In genomic region chr7:151857412-151857811, GRCh38 we compare ENCODE assay signal across 14 cellular contexts. TPM values are rescaled to one million over a fixed set of nuclear protein-coding genes. Genes with fewer than 3 reads are reported as not detected.
DNase-seq lines count a peak whose midpoint lies in the region; ATAC-seq, FAIRE-seq and TF ChIP-seq lines count a peak whose summit lies in the region.
"Had no signal": no experiment of that assay in that cellular context is flagged by ENCODE, and none has a peak within 500 bp of the region (broad histone marks: within the 10 kb centered on the region; RNA-seq: fewer than 3 reads in every experiment).

No MANE protein-coding gene starts in this region.

- H3K36me3 ChIP-seq in right atrium auricular region (no peaks in the 10 kb centered on the region), K562 (ENCODE audit: control insufficient read depth, insufficient read depth, low read length) (no peaks in the 10 kb centered on the region)
- H3K36me3 ChIP-seq: HAP-1 had no signal

- no peaks in the 10 kb centered on the region for H3K9me1 ChIP-seq in K562 (ENCODE audit: control insufficient read depth, insufficient read depth, low read length)

- TF ChIP-seq RAD21 in K562 (CRISPR knock-in tag; conservative IDR thresholded peaks at IDR 0.05 in 1 of 2, IDR thresholded peaks at IDR 0.05 in 1 of 2): no peak

- no peak overlapping the region for H3K4me2 ChIP-seq in K562 (ENCODE audit: insufficient read depth, low read length)
- H3K4me2 ChIP-seq: SK-N-SH had no signal

- no peak for TF ChIP-seq POLR2A in K562 (conservative IDR thresholded peaks at IDR 0.05)

- H3K4me1 ChIP-seq in right atrium auricular region (peaks cover 0 to 16% of the 10 kb centered on the region in 2 donors), K562 (replicated peaks in 1 of 2; ENCODE audit: control insufficient read depth in 2 of 2, insufficient read depth in 2 of 2, low read length in 2 of 2) (peaks cover 0 to 8% of the 10 kb centered on the region in 2 experiments; a peak in 1 of 5 replicates)
- H3K4me1 ChIP-seq: HAP-1 had no signal

- peaks cover 12% of the 10 kb centered on the region for H4K20me1 ChIP-seq in K562 (replicated peaks; ENCODE audit: control insufficient read depth, insufficient read depth, low read length)

- H3K27me3 ChIP-seq in right atrium auricular region (no peaks in the 10 kb centered on the region), K562 (ENCODE audit: control insufficient read depth in 2 of 2, insufficient read depth in 2 of 2, low read length in 2 of 2) (peaks cover 66 to 97% of the 10 kb centered on the region in 2 experiments)

- intact Hi-C loops in left ventricle myocardium superior (cut with micrococcal nuclease): no loop called here
- intact Hi-C loops in K562 (cut with micrococcal nuclease): no loop called here

- under 1% methylated on average over 12 of the region's 12 CpGs for WGBS in K562 (ENCODE audit: insufficient coverage, low coverage, missing lambda C conversion rate)

- H3K27ac ChIP-seq in right atrium auricular region: no peak overlapping the region
- no peak overlapping the region for H3K27ac ChIP-seq in K562 (ENCODE audit: extremely low read depth, low read depth, low read length)

- CTCF ChIA-PET in K562 (lab: Yijun Ruan, JAX; ENCODE audit: low intra/inter-chr PET ratio): no interaction called here

- no peaks in the 10 kb centered on the region for H3K79me2 ChIP-seq in K562 (ENCODE audit: control insufficient read depth, insufficient read depth, low read length)

- TF ChIP-seq EP300 in K562 (IDR thresholded peaks at IDR 0.05; ENCODE audit: low read length): no peak

- no TSS peak for BruUV-seq in K562 (replicated peaks; lab: Mats Ljungman, UMichigan)

- H3K4me3 ChIP-seq in right atrium auricular region: no peak overlapping the region
- no peak overlapping the region for H3K4me3 ChIP-seq in K562
- H3K4me3 ChIP-seq: HAP-1 had no signal

- H3K9ac ChIP-seq in K562 (ENCODE audit: insufficient read depth in 1 of 2, low read depth in 2 of 2, low read length in 2 of 2): no peak overlapping the region
- H3K9ac ChIP-seq: SK-N-SH had no signal

- peak; percentile 19 for DNase-seq in left ventricle myocardium superior
- no peak for DNase-seq in right atrium auricular region (ENCODE audit: low spot score)
- no peak for DNase-seq in K562 (ENCODE audit: extremely low read depth in 1 of 4, low spot score in 3 of 4)
- peak; percentile 62 for DNase-seq in middle frontal gyrus (ENCODE audit: extremely low spot score, low spot score)
- no peak for DNase-seq in activated T-cell treated with anti-CD3 and anti-CD28 coated beads for 4 hours
- DNase-seq in RPMI8226: no peak
- DNase-seq: COR-L47, NCI-H1417, NCI-H2029 treated with DMSO at 0.1 percent for 48 hours, NCI-H510A treated with DMSO at 0.1 percent for 48 hours, SK-N-SH had no signal

- no peaks in the 10 kb centered on the region for H3K9me3 ChIP-seq in right atrium auricular region
- H3K9me3 ChIP-seq in K562 (replicated peaks; ENCODE audit: control insufficient read depth, insufficient read depth, low read depth, low read length): no peaks in the 10 kb centered on the region
- H3K9me3 ChIP-seq: HAP-1, SK-N-SH had no signal

- ATAC-seq in left ventricle myocardium superior (no peak), K562 (no peak), GM19452 (IDR thresholded peaks at IDR 0.05; ENCODE audit: unreplicated experiment) (no peak), GM18870 (IDR thresholded peaks at IDR 0.05; ENCODE audit: unreplicated experiment) (no peak)

- in situ Hi-C loops in K562 (cut with MboI): no loop called here

- TF ChIP-seq CTCF in right atrium auricular region (IDR thresholded peaks at IDR 0.05) (no peak), K562 (IDR thresholded peaks at IDR 0.05 in 2 of 3, conservative IDR thresholded peaks at IDR 0.05 in 1 of 3; ENCODE audit: insufficient read depth in 2 of 3, low read depth in 1 of 3, low read length in 3 of 3) (no peak)

- no peak overlapping the region for H2AFZ ChIP-seq in K562 (ENCODE audit: low read depth, low read length)

- FAIRE-seq in K562 (lab: Jason Lieb, UNC): no peak

- POLR2A ChIA-PET in K562 (lab: Yijun Ruan, JAX): interaction anchor here (0.5 kb wide), 1 partner anchor 43 kb away, joined by 3 read pairs; no protein-coding TSS in a partner anchor

TF ChIP-seq in K562, 482 proteins besides CTCF, POLR2A, EP300 and RAD21:
- TF ChIP-seq EGR1 (conservative IDR thresholded peaks at IDR 0.05) (peak; percentile 61), THRA (IDR thresholded peaks at IDR 0.05) (no peak), BRCA1 (IDR thresholded peaks at IDR 0.05) (no peak), BRCA1 (CRISPR knock-in tag; IDR thresholded peaks at IDR 0.05) (no peak)

RNA-seq across cellular contexts. Expression of gene PRKAG2, which starts 19.5 kb away (rescaled TPM):
- total RNA-seq in left ventricle myocardium superior (113 TPM), right atrium auricular region (100 to 1,000 TPM; 133 to 177 TPM), K562 (2014; rRNA removed) (3.1 TPM in 2 replicates), K562 (2014; rRNA removed; fragmentation: Illumina TruSeq; extraction: Trizol) (3.3 and 3.9 TPM in 2 replicates), K562 (2015; rRNA removed; fragmentation: Illumina TruSeq; extraction: Trizol) (1.8 and 2.8 TPM in 2 replicates), K562 (2021) (3.6 and 5.0 TPM in 2 replicates)
- 7.2 and 11.4 TPM in 2 replicates for total RNA-seq in K562 (2011; cell fraction: chromatin; rRNA removed; ENCODE audit: low replicate concordance)
- total RNA-seq in K562 (2011; cell fraction: nucleolus; rRNA removed): 2.8 and 4.7 TPM in 2 replicates
- 4.8 and 6.9 TPM in 2 replicates for total RNA-seq in K562 (2011; cell fraction: nucleoplasm; rRNA removed)
- polyA plus RNA-seq in K562 (2011; rRNA removed) (3.8 and 5.6 TPM in 2 replicates), K562 (2014; fragmentation: Illumina TruSeq; extraction: Trizol) (3.2 and 4.0 TPM in 2 replicates), K562 (2014; fragmentation: Nextera tagmentation; extraction: Ambion mirVana) (1 to 10 TPM in 1 of 2 experiments, under 1 TPM in 1; 0.99 to 1.1 TPM), K562 (2014; rRNA removed) (3.5 and 3.6 TPM in 2 replicates)
- 1.3 and 1.8 TPM in 2 replicates for polyA plus RNA-seq in K562 (2011; cell fraction: cytosol; rRNA removed)
- 3.0 and 4.6 TPM in 2 replicates for polyA plus RNA-seq in K562 (2011; cell fraction: nucleus; rRNA removed)
- polyA plus RNA-seq in K562 (2012): 2.3 and 2.7 TPM in 2 replicates
- polyA minus RNA-seq in K562 (2011; rRNA and poly(A)+ RNA removed): 4.2 and 6.0 TPM in 2 replicates
- 2.1 TPM in 1 of 2 replicates, not detected in the other for polyA minus RNA-seq in K562 (2011; cell fraction: cytosol; rRNA and poly(A)+ RNA removed)
- polyA minus RNA-seq in K562 (2011; cell fraction: nucleus; rRNA and poly(A)+ RNA removed): 2.4 and 2.7 TPM in 2 replicates

Comparison
In these comparisons a context has a peak if more than half of its experiments do, and no peak if none do; other contexts are left out.
1. DNase-seq: peak in left ventricle myocardium superior (single experiment) and middle frontal gyrus (single experiment); none in right atrium auricular region (single experiment), K562 (0 of 4), activated T-cell treated with anti-CD3 and anti-CD28 coated beads for 4 hours (single experiment) and RPMI8226 (single experiment).